1 cellular context compared by ENCODE assay signal in the genomic region with DNA sequence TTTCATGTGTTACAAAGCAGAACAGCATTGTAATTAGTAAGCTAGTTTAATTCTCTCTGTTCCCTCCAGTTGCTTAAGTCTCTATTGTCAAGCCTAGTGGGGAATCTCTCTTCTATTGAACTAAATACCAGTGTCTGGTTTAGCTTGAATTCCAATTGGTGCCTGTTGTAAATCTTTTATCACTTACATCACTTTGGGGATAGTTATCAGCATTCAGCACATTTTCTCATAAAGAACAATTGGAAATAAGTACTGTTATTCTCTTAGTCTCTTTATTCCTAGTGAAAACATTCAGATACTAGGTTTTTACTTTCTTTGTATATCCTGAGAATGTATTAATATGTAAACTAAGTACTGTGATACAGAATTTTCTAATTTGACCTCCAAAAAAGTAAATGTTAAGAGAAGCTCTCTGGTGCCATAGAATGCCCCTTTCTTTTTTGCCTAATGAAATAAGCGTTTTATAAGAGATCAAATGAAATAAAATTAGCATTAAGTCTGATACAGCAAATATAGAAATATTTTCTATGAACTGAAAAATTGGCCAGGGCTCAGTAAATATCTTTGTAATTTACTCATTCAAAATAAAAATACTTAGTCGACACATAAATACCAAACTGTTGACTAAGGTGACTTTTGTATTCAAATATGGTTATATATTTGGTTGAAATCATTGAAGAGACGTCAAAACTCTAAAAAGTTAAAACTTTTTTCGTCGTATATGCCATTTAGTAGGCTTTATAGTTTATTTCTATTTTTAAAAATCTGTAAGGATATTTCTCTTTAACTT.
TF ChIP-seq lines count a peak whose summit lies in the region.

No MANE protein-coding gene starts in this region.

TF ChIP-seq in K562, 482 proteins besides CTCF, POLR2A, EP300 and RAD21 (continued from another document):
- TF ChIP-seq, protein P1, sequence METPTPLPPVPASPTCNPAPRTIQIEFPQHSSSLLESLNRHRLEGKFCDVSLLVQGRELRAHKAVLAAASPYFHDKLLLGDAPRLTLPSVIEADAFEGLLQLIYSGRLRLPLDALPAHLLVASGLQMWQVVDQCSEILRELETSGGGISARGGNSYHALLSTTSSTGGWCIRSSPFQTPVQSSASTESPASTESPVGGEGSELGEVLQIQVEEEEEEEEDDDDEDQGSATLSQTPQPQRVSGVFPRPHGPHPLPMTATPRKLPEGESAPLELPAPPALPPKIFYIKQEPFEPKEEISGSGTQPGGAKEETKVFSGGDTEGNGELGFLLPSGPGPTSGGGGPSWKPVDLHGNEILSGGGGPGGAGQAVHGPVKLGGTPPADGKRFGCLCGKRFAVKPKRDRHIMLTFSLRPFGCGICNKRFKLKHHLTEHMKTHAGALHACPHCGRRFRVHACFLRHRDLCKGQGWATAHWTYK (CRISPR knock-in tag; IDR thresholded peaks at IDR 0.05), result no peak
- TF ChIP-seq ZBED1 (IDR thresholded peaks at IDR 0.05) (no peak), HMGN3 (IDR thresholded peaks at IDR 0.05; ENCODE audit: borderline replicate concordance, extremely low read depth, insufficient read length, low read depth, low read length) (no peak), ZNF311 (CRISPR knock-in tag; IDR thresholded peaks at IDR 0.05) (no peak)
